Comparison of ENCODE assay signal across 8 cellular contexts in the genomic region with DNA sequence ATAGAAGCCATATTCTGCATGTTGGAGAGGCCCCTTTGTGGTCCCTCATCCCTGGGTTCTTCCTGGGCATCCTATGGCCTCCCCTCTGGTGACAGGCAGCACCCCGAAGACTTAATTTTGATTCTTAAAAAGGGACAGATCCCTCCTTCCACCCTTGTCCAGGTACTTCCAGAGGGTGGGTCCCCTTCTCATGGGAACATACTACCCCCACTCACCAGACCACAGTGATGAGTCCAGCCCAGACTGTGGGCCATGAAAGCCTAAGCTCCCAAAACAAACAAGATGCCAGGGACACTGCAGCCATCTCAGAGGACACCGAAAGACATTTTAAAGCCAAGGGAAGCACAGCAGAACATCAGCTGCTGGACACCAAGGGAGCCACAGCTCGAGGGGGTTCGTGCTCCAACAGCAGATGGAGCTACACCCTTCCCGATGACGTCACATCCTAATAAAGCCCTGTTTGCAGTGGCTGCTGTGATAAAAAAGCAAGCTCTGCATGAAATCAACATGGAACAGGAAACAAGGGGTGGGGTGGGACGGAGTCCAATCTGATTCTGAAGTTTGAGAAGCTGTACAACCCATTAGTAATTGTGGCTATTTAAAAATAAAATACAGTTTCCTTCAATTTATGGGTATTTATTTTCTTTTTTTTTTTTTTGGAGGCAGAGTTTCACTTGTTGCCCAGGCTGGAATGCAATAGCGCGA. TPM values are rescaled to one million over a fixed set of nuclear protein-coding genes. Genes with fewer than 3 reads are reported as not detected.
DNase-seq lines count a peak whose midpoint lies in the region; ATAC-seq and TF ChIP-seq lines count a peak whose summit lies in the region.

No MANE protein-coding gene starts in this region.

- H3K27ac ChIP-seq in BLaER1, result peak overlapping the region; percentile 60; the same call in 1 of the 2 replicates
- peak overlapping the region in 58 of 59 donors; percentile 46 to 93 (median 83) for H3K27ac ChIP-seq in dorsolateral prefrontal cortex
- peak overlapping the region; percentile 69 to 71 for H3K27ac ChIP-seq in thoracic aorta

- no peaks in the 10 kb centered on the region for H3K9me3 Mint-ChIP-seq in HFFc6

- ATAC-seq in thoracic aorta (ENCODE audit: insufficient number of reproducible peaks, low FRiP score, low read depth) (peak; percentile 81), HG02840 (IDR thresholded peaks at IDR 0.05; ENCODE audit: low FRiP score, unreplicated experiment) (no peak), GM18868 (IDR thresholded peaks at IDR 0.05; ENCODE audit: unreplicated experiment) (no peak)

- no peaks in the 10 kb centered on the region for H3K9me3 ChIP-seq in BLaER1
- H3K9me3 ChIP-seq in thoracic aorta, result no peaks in the 10 kb centered on the region

- peaks cover 9% of the 10 kb centered on the region for H3K36me3 Mint-ChIP-seq in HFFc6 (ENCODE audit: low read depth)

- H3K9ac ChIP-seq in BLaER1, result peak overlapping the region; percentile 55; the same call in 1 of the 2 replicates

- H3K36me3 ChIP-seq in BLaER1 (peaks cover 52% of the 10 kb centered on the region), thoracic aorta (no peaks in the 10 kb centered on the region)

- peak; percentile 93 for DNase-seq in HFFc6
- DNase-seq in SW480 (ENCODE audit: low spot score), result peak; percentile 61
- DNase-seq in dorsolateral prefrontal cortex, result peak; percentile 30 to 62 (median 52)
- DNase-seq in lower leg skin (ENCODE audit: low spot score in 2 of 2), result peak; percentile 84 to 94
- DNase-seq in thoracic aorta (ENCODE audit: low spot score), result peak; percentile 48

- peak overlapping the region; percentile 86 for H3K4me3 Mint-ChIP-seq in HFFc6

- H3K4me2 ChIP-seq in BLaER1, result peak overlapping the region; percentile 81

- intact Hi-C loops in dorsolateral prefrontal cortex (cut with DNase I), result loop anchor here in 1 of 2 donors (5.0 kb wide), 1 partner anchor 34 kb away; a partner anchor contains a TSS
- intact Hi-C loops in lower leg skin (cut with DNase I; ENCODE audit: low total_unique reads), result no loop called here

- peak overlapping the region; percentile 92 for H3K27ac Mint-ChIP-seq in HFFc6

- TF ChIP-seq POLR2A in lower leg skin (IDR thresholded peaks at IDR 0.05), result no peak

- peaks cover 2% of the 10 kb centered on the region for H3K27me3 Mint-ChIP-seq in HFFc6 (ENCODE audit: insufficient read depth)

- H4K20me1 ChIP-seq in BLaER1, result peaks cover 100% of the 10 kb centered on the region

- H3K27me3 ChIP-seq in BLaER1 (no peaks in the 10 kb centered on the region), dorsolateral prefrontal cortex (no peaks in the 10 kb centered on the region), thoracic aorta (replicated peaks; ENCODE audit: insufficient read depth) (no peaks in the 10 kb centered on the region)

- peaks cover 100% of the 10 kb centered on the region for H3K4me1 ChIP-seq in BLaER1
- peaks cover 56 to 81% of the 10 kb centered on the region in 2 donors for H3K4me1 ChIP-seq in thoracic aorta (ENCODE audit: control insufficient read depth in 1 of 2, low read depth in 2 of 2)

- no peak overlapping the region for H3K4me3 ChIP-seq in BLaER1
- peak overlapping the region in 38 of 59 donors; percentile 0 to 43 (median 21) for H3K4me3 ChIP-seq in dorsolateral prefrontal cortex
- no peak overlapping the region for H3K4me3 ChIP-seq in lower leg skin (ENCODE audit: low read depth, poor library complexity, severe bottlenecking)
- peak overlapping the region; percentile 57 for H3K4me3 ChIP-seq in thoracic aorta

- peaks cover 71% of the 10 kb centered on the region for H3K4me1 Mint-ChIP-seq in HFFc6 (ENCODE audit: low read depth)

- peak; percentile 72 for TF ChIP-seq CTCF in HFFc6 (IDR thresholded peaks at IDR 0.05)
- peak in 52 of 56 donors; percentile 15 to 68 (median 48) for TF ChIP-seq CTCF in dorsolateral prefrontal cortex (IDR thresholded peaks at IDR 0.05 in 54 of 56, conservative IDR thresholded peaks at IDR 0.05 in 2 of 56; ENCODE audit: low read depth in 1 of 56, partially characterized antibody in 56 of 56)
- no peak for TF ChIP-seq CTCF in lower leg skin (IDR thresholded peaks at IDR 0.05)
- TF ChIP-seq CTCF in thoracic aorta (IDR thresholded peaks at IDR 0.05), result no peak

- WGBS in lower leg skin, 2 donors, result 11 to 15% methylated on average over 9 of the region's 9 CpGs

RNA-seq across cellular contexts. Expression of a gene that starts 32.4 kb away (rescaled TPM):
- total RNA-seq in HFFc6 (2021; fragmentation: NEBNext Ultra II Directional; extraction: Animal tissue kit (Norgen Biotek cat#: 25700)), result 100 to 1,000 TPM; 502 to 618 (median 574) TPM
- total RNA-seq in dorsolateral prefrontal cortex (100 to 1,000 TPM; 375 to 847 (median 628) TPM), lower leg skin (100 to 1,000 TPM; 103 to 141 (median 123) TPM), thoracic aorta (100 to 1,000 TPM; 169 to 200 TPM)

RNA-seq across cellular contexts. Expression of a gene that starts 56.5 kb away (rescaled TPM):
- under 1 TPM in 5 of 6 experiments, not detected in 1; 0.11 to 0.95 (median 0.48) TPM for total RNA-seq in HFFc6 (2021; fragmentation: NEBNext Ultra II Directional; extraction: Animal tissue kit (Norgen Biotek cat#: 25700))
- total RNA-seq in dorsolateral prefrontal cortex (1 to 10 TPM in 79 of 120 experiments, under 1 TPM in 38, not detected in 3; 0.25 to 4.5 (median 1.2) TPM), lower leg skin (under 1 TPM; 0.13 to 0.89 (median 0.65) TPM), thoracic aorta (not detected)

Comparison
In these comparisons a context has a peak if more than half of its experiments do, and no peak if none do; other contexts are left out.
1. H3K4me3 ChIP-seq: peak in dorsolateral prefrontal cortex (38 of 59) and thoracic aorta (single experiment); none in BLaER1 (single experiment) and lower leg skin (single experiment).
2. CTCF ChIP-seq: peak in HFFc6 (single experiment) and dorsolateral prefrontal cortex (52 of 56); none in lower leg skin (0 of 3) and thoracic aorta (single experiment).
3. Peak in every context shown above with its lines, with median percentiles within 50 percentile points of each other: H3K27ac ChIP-seq and DNase-seq.